8 cellular contexts compared by ENCODE assay signal in genomic region chr14:67487937-67488893, GRCh38. TPM values are rescaled to one million over a fixed set of nuclear protein-coding genes. Genes with fewer than 3 reads are reported as not detected.
DNase-seq lines count a peak whose midpoint lies in the region; ATAC-seq and TF ChIP-seq lines count a peak whose summit lies in the region.

Gene TMEM229B (minus strand): TSS chr14:67488721. CDS start chr14:67473923, 14,798 bp downstream.

- 24% methylated on average over 9 of the region's 13 CpGs for WGBS in right lobe of liver (ENCODE audit: insufficient coverage, low coverage, low lambda C conversion rate, missing lambda C conversion rate)

- H3K4me1 ChIP-seq in right lobe of liver = no peaks in the 10 kb centered on the region

- intact Hi-C loops in right lobe of liver (cut with DNase I) = no loop called here

- no peaks in the 10 kb centered on the region for H3K27me3 ChIP-seq in right lobe of liver

- ATAC-seq in GM18508 (IDR thresholded peaks at IDR 0.05; ENCODE audit: insufficient read depth, unreplicated experiment) (peak; percentile 89), HG02885 (IDR thresholded peaks at IDR 0.05; ENCODE audit: poor library complexity, unreplicated experiment) (peak; percentile 89), right lobe of liver (peak; percentile 80 to 91 (median 86))

- peak within 1 kb of the TSS; percentile 30 to 35 (median 34) for H3K4me3 ChIP-seq in right lobe of liver

- DNase-seq in activated naive CD4-positive, alpha-beta T cell treated with Interleukin-2 at 50 U/mL for 16 hours = peak; percentile 70
- DNase-seq in right lobe of liver (peak; percentile 49 to 61 (median 49)), HK-2 (ENCODE audit: unreplicated experiment) (no peak), superior temporal gyrus (ENCODE audit: extremely low spot score) (no peak)
- DNase-seq in stimulated activated CD8-positive, alpha-beta memory T cell treated with anti-CD3 and anti-CD28 coated beads, Interleukin-7, amount 100 ng/mL, for 1 hour (ENCODE audit: low read depth in 2 of 2) = peak; percentile 48 to 54

- H3K36me3 ChIP-seq in right lobe of liver = no peaks in the 10 kb centered on the region

- TF ChIP-seq CTCF in right lobe of liver (IDR thresholded peaks at IDR 0.05) = no peak

- peak within 1 kb of the TSS; percentile 21 to 56 (median 52) for H3K27ac ChIP-seq in right lobe of liver

- TF ChIP-seq POLR2A in Raji (IDR thresholded peaks at IDR 0.05; ENCODE audit: insufficient read depth, low read depth, low read length) = 0 out of 2 replicates have a peak, but pooled peaks have one; percentile 12
- TF ChIP-seq POLR2A in right lobe of liver (IDR thresholded peaks at IDR 0.05) = no peak

- H3K9me3 ChIP-seq in right lobe of liver = peaks cover 0 to 1% (median 0%) of the 10 kb centered on the region in 4 donors

RNA-seq across cellular contexts. Expression of gene TMEM229B, which starts in this region (rescaled TPM):
- 1 to 10 TPM in 3 of 6 experiments, under 1 TPM in 3; 0.06 to 1.8 (median 1.2) TPM for total RNA-seq in right lobe of liver

Comparison
In these comparisons a context has a peak if more than half of its experiments do, and no peak if none do; other contexts are left out.
1. DNase-seq: peak in activated naive CD4-positive, alpha-beta T cell treated with Interleukin-2 at 50 U/mL for 16 hours (single experiment), right lobe of liver (3 of 3) and stimulated activated CD8-positive, alpha-beta memory T cell treated with anti-CD3 and anti-CD28 coated beads, Interleukin-7, amount 100 ng/mL, for 1 hour (2 of 2); none in HK-2 (single experiment) and superior temporal gyrus (single experiment).
2. Peak in every context shown above with its lines, with median percentiles within 50 percentile points of each other: ATAC-seq.